ENCODE assay signal across 23 cellular contexts in the genomic region with DNA sequence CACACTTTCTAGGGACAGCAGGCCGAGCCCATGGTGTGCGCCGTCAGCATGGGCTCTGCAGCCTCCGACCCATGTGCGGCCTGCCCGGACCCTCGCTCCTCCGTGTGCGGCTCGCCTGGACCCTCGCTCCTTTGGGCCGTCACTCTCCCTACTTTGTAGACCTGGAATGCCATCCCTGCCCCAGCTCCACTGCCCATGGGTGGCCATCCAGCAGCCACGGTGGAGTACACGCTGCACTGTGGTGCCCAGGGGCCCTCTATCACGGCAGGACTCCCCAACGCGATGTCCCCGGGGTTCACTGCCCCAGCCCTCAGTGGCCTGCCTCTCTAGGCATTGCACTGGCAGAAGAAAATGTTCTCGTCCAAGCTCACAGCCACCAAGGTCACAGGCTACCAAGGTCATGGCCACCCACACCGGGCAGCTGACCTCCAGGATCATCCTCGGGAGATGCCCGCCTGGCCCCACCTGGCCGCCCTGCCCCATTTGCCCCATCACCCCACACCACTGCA. TPM values are rescaled to one million over a fixed set of nuclear protein-coding genes. Genes with fewer than 3 reads are reported as not detected.
A peak's percentile ranks its signal among the peaks of the same experiment; 100 is the strongest.
DNase-seq lines count a peak whose midpoint lies in the region; ATAC-seq and TF ChIP-seq lines count a peak whose summit lies in the region.
"Had no signal": no experiment of that assay in that cellular context is flagged by ENCODE, and none has a peak within 500 bp of the region (broad histone marks: within the 10 kb centered on the region; RNA-seq: fewer than 3 reads in every experiment).

No MANE protein-coding gene starts in this region.

- H3K36me3 ChIP-seq in A673 (ENCODE audit: insufficient read depth, low read length, poor library complexity, severe bottlenecking) (no peaks in the 10 kb centered on the region), vagina (no peaks in the 10 kb centered on the region)
- H3K36me3 ChIP-seq in CD4-positive, CD25-positive, alpha-beta regulatory T cell (ENCODE audit: control insufficient read depth, insufficient read depth, low read length), result no peaks in the 10 kb centered on the region
- H3K36me3 ChIP-seq: upper lobe of right lung had no signal

- H3K4me3 Mint-ChIP-seq in CD4-positive, CD25-positive, alpha-beta regulatory T cell, result no peak overlapping the region
- H3K4me3 Mint-ChIP-seq in effector memory CD8-positive, alpha-beta T cell, result no peak overlapping the region
- no peak overlapping the region for H3K4me3 Mint-ChIP-seq in nephron
- H3K4me3 Mint-ChIP-seq: activated CD4-positive, alpha-beta memory T cell treated with anti-CD3 and anti-CD28 coated beads, Interleukin-2, amount 10 ng/mL, durations not matched to agents 7 days and 5 days; CD14-positive monocyte; memory B cell; T-helper 17 cell had no signal

- DNase-seq in A673 (ENCODE audit: low spot score) (no peak), vagina (ENCODE audit: extremely low spot score in 2 of 2) (no peak), NOMO-1 treated with DMSO at 0.1 percent for 48 hours (lab: John Stamatoyannopoulos, UW; ENCODE audit: unreplicated experiment) (no peak), NCI-H1417 (lab: John Stamatoyannopoulos, UW) (no peak), GM10248 (ENCODE audit: extremely low spot score) (no peak)
- no peak for DNase-seq in CD4-positive, CD25-positive, alpha-beta regulatory T cell
- DNase-seq in effector memory CD8-positive, alpha-beta T cell, result no peak
- DNase-seq: activated CD4-positive, alpha-beta memory T cell treated with anti-CD3 and anti-CD28 coated beads, Interleukin-2, amount 10 ng/mL, durations not matched to agents 7 days and 5 days; activated CD4-positive, CD25-positive, alpha-beta regulatory T cell treated with anti-CD3 and anti-CD28 coated beads, Interleukin-2, amount 50 U/mL, for 72 hours; Calu3; GF-D8; H7; NCI-H1105; NCI-H2029; NCI-H526 treated with DMSO at 0.1 percent for 48 hours; nucleus accumbens; T-helper 17 cell; upper lobe of right lung had no signal

- POLR2A ChIA-PET in A673 (lab: Charles Lee; ENCODE audit: low non-redundant PET), result no interaction called here
- POLR2A ChIA-PET in GM10248 (lab: Yijun Ruan, JAX), result no interaction called here

- H3K4me1 Mint-ChIP-seq in CD4-positive, CD25-positive, alpha-beta regulatory T cell, result peaks cover 0 to 77% (median 16%) of the 10 kb centered on the region in 4 donors
- H3K4me1 Mint-ChIP-seq in effector memory CD8-positive, alpha-beta T cell (ENCODE audit: low read depth in 2 of 2), result peaks cover 22 to 30% of the 10 kb centered on the region in 2 donors
- peaks cover 33% of the 10 kb centered on the region for H3K4me1 Mint-ChIP-seq in nephron

- intact Hi-C loops in A673 (cut with micrococcal nuclease; ENCODE audit: unreplicated experiment), result no loop called here
- intact Hi-C loops in vagina (cut with DNase I), result no loop called here

- no peak for TF ChIP-seq POLR2A in vagina (IDR thresholded peaks at IDR 0.05)

- H3K4me3 ChIP-seq in A673 (ENCODE audit: low read depth, low read length, poor library complexity, severe bottlenecking) (peak overlapping the region; percentile 76), vagina (no peak overlapping the region)
- H3K4me3 ChIP-seq in CD4-positive, CD25-positive, alpha-beta regulatory T cell (ENCODE audit: low read depth, low read length), result no peak overlapping the region
- H3K4me3 ChIP-seq: smooth muscle cell, upper lobe of right lung had no signal

- no peak for ATAC-seq in CD4-positive, CD25-positive, alpha-beta regulatory T cell (ENCODE audit: low read depth in 2 of 2)
- no peak for ATAC-seq in effector memory CD8-positive, alpha-beta T cell (replicated peaks)
- ATAC-seq: SK-N-SH treated with all-trans-retinoic acid at 6 μM for 48 hours, upper lobe of right lung had no signal

- H3K27me3 ChIP-seq in A673 (replicated peaks; ENCODE audit: insufficient read depth, low read depth, low read length, poor library complexity) (no peaks in the 10 kb centered on the region), vagina (no peaks in the 10 kb centered on the region)
- H3K27me3 ChIP-seq in CD4-positive, CD25-positive, alpha-beta regulatory T cell (ENCODE audit: control insufficient read depth, insufficient read depth, low read length), result no peaks in the 10 kb centered on the region
- H3K27me3 ChIP-seq: upper lobe of right lung had no signal

- TF ChIP-seq CTCF in A673 (conservative IDR thresholded peaks at IDR 0.05; ENCODE audit: low read depth, low read length) (no peak), nephron (IDR thresholded peaks at IDR 0.05; ENCODE audit: unreplicated experiment in 3 of 3) (no peak), vagina (IDR thresholded peaks at IDR 0.05) (no peak), GM10248 (IDR thresholded peaks at IDR 0.05; ENCODE audit: control extremely low read depth, extremely low read depth, low read depth, missing control alignments) (no peak)

- H3K27ac ChIP-seq in A673 (ENCODE audit: low read depth, low read length, poor library complexity, severe bottlenecking), result peak overlapping the region; percentile 95
- H3K27ac ChIP-seq in CD4-positive, CD25-positive, alpha-beta regulatory T cell (ENCODE audit: insufficient read depth, low read length, poor library complexity, severe bottlenecking), result no peak overlapping the region
- H3K27ac ChIP-seq in vagina, result no peak overlapping the region
- H3K27ac ChIP-seq: upper lobe of right lung had no signal

- H3K4me1 ChIP-seq in A673 (ENCODE audit: insufficient read depth, low read length, poor library complexity, severe bottlenecking), result peaks cover 86% of the 10 kb centered on the region
- H3K4me1 ChIP-seq in CD4-positive, CD25-positive, alpha-beta regulatory T cell (ENCODE audit: control insufficient read depth, insufficient read depth, low read length, poor library complexity, severe bottlenecking), result peaks cover 46% of the 10 kb centered on the region
- H3K4me1 ChIP-seq in vagina, result peaks cover 8% of the 10 kb centered on the region

- peak overlapping the region in 2 of 3 donors; percentile 26 to 67 for H3K27ac Mint-ChIP-seq in CD4-positive, CD25-positive, alpha-beta regulatory T cell
- peak overlapping the region; percentile 23 to 75 for H3K27ac Mint-ChIP-seq in effector memory CD8-positive, alpha-beta T cell
- H3K27ac Mint-ChIP-seq in nephron, result peak overlapping the region; percentile 43 to 79 (median 75)
- H3K27ac Mint-ChIP-seq: activated CD4-positive, alpha-beta memory T cell treated with anti-CD3 and anti-CD28 coated beads, Interleukin-2, amount 10 ng/mL, durations not matched to agents 7 days and 5 days; memory B cell had no signal

- peaks cover 0 to under 1% (median 0%) of the 10 kb centered on the region in 7 donors for H3K9me3 Mint-ChIP-seq in CD4-positive, CD25-positive, alpha-beta regulatory T cell
- no peaks in the 10 kb centered on the region for H3K9me3 Mint-ChIP-seq in effector memory CD8-positive, alpha-beta T cell
- no peaks in the 10 kb centered on the region for H3K9me3 Mint-ChIP-seq in nephron
- H3K9me3 Mint-ChIP-seq: memory B cell had no signal

- BruUV-seq in A673 (replicated peaks; lab: Mats Ljungman, UMichigan), result no TSS peak

- no peaks in the 10 kb centered on the region for H3K9me3 ChIP-seq in A673 (ENCODE audit: low read depth, low read length, poor library complexity, severe bottlenecking)
- H3K9me3 ChIP-seq in CD4-positive, CD25-positive, alpha-beta regulatory T cell (ENCODE audit: control insufficient read depth in 2 of 2, low read length in 2 of 2), result no peaks in the 10 kb centered on the region
- H3K9me3 ChIP-seq in vagina, result no peaks in the 10 kb centered on the region
- H3K9me3 ChIP-seq: upper lobe of right lung had no signal

- no peaks in the 10 kb centered on the region for H3K27me3 Mint-ChIP-seq in CD4-positive, CD25-positive, alpha-beta regulatory T cell
- no peaks in the 10 kb centered on the region for H3K27me3 Mint-ChIP-seq in effector memory CD8-positive, alpha-beta T cell
- H3K27me3 Mint-ChIP-seq in nephron (ENCODE audit: low read depth), result peaks cover 18% of the 10 kb centered on the region
- H3K27me3 Mint-ChIP-seq: T-helper 17 cell had no signal

- CTCF ChIA-PET in A673 (lab: Charles Lee) (interaction anchor here (1.4 kb wide), 1 partner anchor 19 kb away, joined by 9 read pairs; no protein-coding TSS in a partner anchor), GM10248 (lab: Yijun Ruan, JAX) (interaction anchor here (1.7 kb wide), 1 partner anchor 20 kb away, joined by 6 read pairs; no protein-coding TSS in a partner anchor)

- H3K36me3 Mint-ChIP-seq in CD4-positive, CD25-positive, alpha-beta regulatory T cell, result no peaks in the 10 kb centered on the region
- H3K36me3 Mint-ChIP-seq in effector memory CD8-positive, alpha-beta T cell (ENCODE audit: insufficient read depth), result no peaks in the 10 kb centered on the region
- H3K36me3 Mint-ChIP-seq in nephron (ENCODE audit: low read depth), result peaks cover 3% of the 10 kb centered on the region
- H3K36me3 Mint-ChIP-seq: CD14-positive monocyte, memory B cell had no signal

RNA-seq across cellular contexts. Expression of gene MRGBP, which starts 24.1 kb away (rescaled TPM):
- total RNA-seq in A673 (2021), result 26.5 and 27.9 TPM in 2 replicates
- 7.0 TPM for total RNA-seq in CD4-positive, CD25-positive, alpha-beta regulatory T cell
- polyA plus RNA-seq in CD4-positive, CD25-positive, alpha-beta regulatory T cell, result 10 to 100 TPM in 2 of 4 donors, 1 to 10 TPM in 2; 7.9 to 11.5 (median 10.0) TPM
- 10.6 TPM for total RNA-seq in vagina

RNA-seq across cellular contexts. Expression of gene OGFR, which starts 32.5 kb away (rescaled TPM):
- 46.1 and 47.7 TPM in 2 replicates for total RNA-seq in A673 (2021)
- total RNA-seq in CD4-positive, CD25-positive, alpha-beta regulatory T cell, result 61.1 TPM
- polyA plus RNA-seq in CD4-positive, CD25-positive, alpha-beta regulatory T cell, result 10 to 100 TPM; 41.5 to 46.9 (median 42.0) TPM
- 43.7 TPM for total RNA-seq in vagina

RNA-seq across cellular contexts. Expression of gene COL9A3, which starts 44.7 kb away (rescaled TPM):
- 8.4 and 11.7 TPM in 2 replicates for total RNA-seq in A673 (2021)
- not detected for total RNA-seq in CD4-positive, CD25-positive, alpha-beta regulatory T cell
- not detected for polyA plus RNA-seq in CD4-positive, CD25-positive, alpha-beta regulatory T cell
- total RNA-seq in vagina, result 1.2 TPM
- total RNA-seq: activated CD4-positive, alpha-beta memory T cell treated with anti-CD3 and anti-CD28 coated beads, Interleukin-2, amount 10 ng/mL, durations not matched to agents 7 days and 5 days; T-helper 17 cell had no signal
